Comparison of ENCODE assay signal across 8 cellular contexts in genomic region chr4:26325191-26325590, GRCh38. TPM values are rescaled to one million over a fixed set of nuclear protein-coding genes. Genes with fewer than 3 reads are reported as not detected.
DNase-seq lines count a peak whose midpoint lies in the region; ATAC-seq and TF ChIP-seq lines count a peak whose summit lies in the region.

No MANE protein-coding gene starts in this region.

- CTCF ChIA-PET in activated CD8-positive, alpha-beta memory T cell treated with anti-CD3 and anti-CD28 coated beads, Interleukin-2, amount 10 ng/mL, durations not matched to agents 7 days and 5 days (lab: Charles Lee): interaction anchor here (0.6 to 13.6 kb wide), 25 partner anchors 15 to 561 kb away, joined by 3 to 259 read pairs (median 4); no protein-coding TSS in a partner anchor
- CTCF ChIA-PET in IMR-90 (lab: Yijun Ruan, JAX): interaction anchor here (0.6 to 1.1 kb wide), 5 partner anchors 43 to 296 kb away, joined by 3 to 9 read pairs (median 5); no protein-coding TSS in a partner anchor
- CTCF ChIA-PET in WTC11 (lab: Charles Lee): interaction anchor here (0.5 to 1.9 kb wide), 28 partner anchors 11 to 608 kb away, joined by 3 to 12 read pairs (median 4); partner anchors contain the start of gene STIM2

- H4K91ac ChIP-seq in IMR-90 (ENCODE audit: insufficient read depth, low read depth, low read length): 0 out of 2 replicates have a peak overlapping the region, but pooled peaks have one; percentile 21

- no peaks in the 10 kb centered on the region for H3K9me3 ChIP-seq in IMR-90 (ENCODE audit: control insufficient read depth, insufficient read depth, low read length)

- no peaks in the 10 kb centered on the region for H3K27me3 ChIP-seq in IMR-90 (ENCODE audit: control insufficient read depth, insufficient read depth, low read length)

- in situ Hi-C loops in IMR-90 (cut with MboI; ENCODE audit: low sequenced_read_pairs): loop anchor here (10.0 to 25.0 kb wide), 5 partner anchors 150 to 687 kb away; partner anchors contain the start of gene STIM2

- H3K27ac Mint-ChIP-seq in activated CD8-positive, alpha-beta memory T cell treated with anti-CD3 and anti-CD28 coated beads, Interleukin-2, amount 10 ng/mL, durations not matched to agents 7 days and 5 days: peak overlapping the region; percentile 53
- peak overlapping the region; percentile 70 for H3K27ac Mint-ChIP-seq in WTC11

- H3K4ac ChIP-seq in IMR-90 (ENCODE audit: low read depth, low read length): peak overlapping the region; percentile 54; the same call in 1 of the 2 replicates

- intact Hi-C loops in IMR-90 (cut with micrococcal nuclease): loop anchor here (1.0 to 10.0 kb wide), 3 partner anchors 258 to 540 kb away; partner anchors contain the start of gene STIM2

- H2BK120ac ChIP-seq in IMR-90 (ENCODE audit: low read depth, low read length): peak overlapping the region; percentile 55; the same call in 1 of the 2 replicates

- H4K8ac ChIP-seq in IMR-90 (ENCODE audit: low read depth in 2 of 2, low read length in 2 of 2): no peak overlapping the region

- H3K9me3 Mint-ChIP-seq in activated CD8-positive, alpha-beta memory T cell treated with anti-CD3 and anti-CD28 coated beads, Interleukin-2, amount 10 ng/mL, durations not matched to agents 7 days and 5 days (ENCODE audit: low read depth): no peaks in the 10 kb centered on the region
- no peaks in the 10 kb centered on the region for H3K9me3 Mint-ChIP-seq in WTC11

- 78% methylated on average over 1 of the region's 3 CpGs; no CpG with 5 or more reads in 1 of the 2 experiments for WGBS in IMR-90 (ENCODE audit: extremely low coverage in 2 of 2, insufficient read length in 1 of 2), 2 experiments

- dilution Hi-C loops in IMR-90 (cut with HindIII; ENCODE audit: low sequenced_read_pairs, unreplicated experiment): no loop called here

- DNase-seq in activated CD8-positive, alpha-beta memory T cell treated with anti-CD3 and anti-CD28 coated beads, Interleukin-2, amount 10 ng/mL, durations not matched to agents 7 days and 5 days: peak; percentile 53
- DNase-seq in activated CD8-positive, alpha-beta memory T cell treated with anti-CD3 and anti-CD28 coated beads, Interleukin-2, amount 50 U/mL, for 48 hours: no peak
- peak; percentile 67 for DNase-seq in IMR-90
- DNase-seq in WTC11 (ENCODE audit: low spot score): no peak
- peak; percentile 37 to 46 for DNase-seq in lung microvascular endothelial cell (ENCODE audit: low read depth in 2 of 2)
- no peak for DNase-seq in retina
- no peak for DNase-seq in NCI-H1105 (lab: John Stamatoyannopoulos, UW)

- H3K27me3 Mint-ChIP-seq in activated CD8-positive, alpha-beta memory T cell treated with anti-CD3 and anti-CD28 coated beads, Interleukin-2, amount 10 ng/mL, durations not matched to agents 7 days and 5 days: no peaks in the 10 kb centered on the region
- no peaks in the 10 kb centered on the region for H3K27me3 Mint-ChIP-seq in WTC11 (ENCODE audit: low read depth)

- H3K4me1 Mint-ChIP-seq in activated CD8-positive, alpha-beta memory T cell treated with anti-CD3 and anti-CD28 coated beads, Interleukin-2, amount 10 ng/mL, durations not matched to agents 7 days and 5 days: peaks cover 48% of the 10 kb centered on the region
- peaks cover 48% of the 10 kb centered on the region for H3K4me1 Mint-ChIP-seq in WTC11

- TF ChIP-seq CTCF in IMR-90 (conservative IDR thresholded peaks at IDR 0.05; ENCODE audit: low read depth, low read length): peak; percentile 61
- no peak for TF ChIP-seq CTCF in WTC11 (IDR thresholded peaks at IDR 0.05)

- TF ChIP-seq RAD21 in IMR-90 (IDR thresholded peaks at IDR 0.05; ENCODE audit: low read length): peak; percentile 65

- H2BK5ac ChIP-seq in IMR-90 (ENCODE audit: low read depth, low read length, poor library complexity, severe bottlenecking): peak overlapping the region; percentile 38

- H2BK15ac ChIP-seq in IMR-90 (ENCODE audit: low read depth, low read length): no peak overlapping the region

- H2AFZ ChIP-seq in IMR-90 (replicated peaks; ENCODE audit: low read length, poor library complexity): no peak overlapping the region

- peaks cover 8% of the 10 kb centered on the region for H3K36me3 Mint-ChIP-seq in activated CD8-positive, alpha-beta memory T cell treated with anti-CD3 and anti-CD28 coated beads, Interleukin-2, amount 10 ng/mL, durations not matched to agents 7 days and 5 days
- H3K36me3 Mint-ChIP-seq in WTC11: peaks cover 3% of the 10 kb centered on the region; the same call in 1 of the 2 replicates

- H2AK5ac ChIP-seq in IMR-90 (ENCODE audit: low read depth, low read length): 0 out of 2 replicates have a peak overlapping the region, but pooled peaks have one; percentile 63

- peak; percentile 32 for ATAC-seq in activated CD8-positive, alpha-beta memory T cell treated with anti-CD3 and anti-CD28 coated beads, Interleukin-2, amount 10 ng/mL, durations not matched to agents 7 days and 5 days
- ATAC-seq in IMR-90 (ENCODE audit: low read depth) (no peak), WTC11 (peak; percentile 9; the same call in 1 of the 2 replicates), GM19463 (IDR thresholded peaks at IDR 0.05; ENCODE audit: unreplicated experiment) (no peak)

- no peak for TF ChIP-seq POLR2A in IMR-90 (IDR thresholded peaks at IDR 0.05; ENCODE audit: low read depth, low read length)

- H3K4me3 ChIP-seq in IMR-90 (ENCODE audit: insufficient read depth, low read depth, low read length): no peak overlapping the region

- peak overlapping the region; percentile 70 for H2BK20ac ChIP-seq in IMR-90 (ENCODE audit: low read depth, low read length)

- H3K56ac ChIP-seq in IMR-90 (ENCODE audit: extremely low read depth, insufficient read depth, low read length): no peak overlapping the region

- H3K9ac ChIP-seq in IMR-90 (ENCODE audit: low read depth, low read length): no peak overlapping the region; the same call in 1 of the 2 replicates

- no peak overlapping the region for H4K5ac ChIP-seq in IMR-90 (ENCODE audit: low read depth, low read length)

- peak overlapping the region; percentile 14; the same call in 1 of the 2 replicates for H3K23ac ChIP-seq in IMR-90 (ENCODE audit: low read depth, low read length)

- H3K4me3 Mint-ChIP-seq in activated CD8-positive, alpha-beta memory T cell treated with anti-CD3 and anti-CD28 coated beads, Interleukin-2, amount 10 ng/mL, durations not matched to agents 7 days and 5 days: peak overlapping the region; percentile 20
- H3K4me3 Mint-ChIP-seq in WTC11: peak overlapping the region; percentile 50

- H3K4me2 ChIP-seq in IMR-90 (ENCODE audit: low read depth, low read length): peak overlapping the region; percentile 54; the same call in 1 of the 2 replicates

- H3K36me3 ChIP-seq in IMR-90 (ENCODE audit: control insufficient read depth, insufficient read depth, low read length): no peaks in the 10 kb centered on the region

- H3K27ac ChIP-seq in IMR-90 (ENCODE audit: insufficient read depth, low read length): no peak overlapping the region

- peaks cover 67% of the 10 kb centered on the region for H4K20me1 ChIP-seq in IMR-90 (ENCODE audit: insufficient read depth, low read length)

- H3K14ac ChIP-seq in IMR-90 (replicated peaks; ENCODE audit: low read depth, low read length): peak overlapping the region; percentile 76

- H3K18ac ChIP-seq in IMR-90 (ENCODE audit: low read depth, low read length): no peak overlapping the region; the same call in 1 of the 2 replicates

- H2AK9ac ChIP-seq in IMR-90 (replicated peaks; ENCODE audit: low read depth, low read length, poor library complexity): no peak overlapping the region

- POLR2A ChIA-PET in IMR-90 (lab: Charles Lee; ENCODE audit: unreplicated experiment) (interaction anchor here (0.6 to 1.4 kb wide), 2 partner anchors 242 to 502 kb away, joined by 3 read pairs; no protein-coding TSS in a partner anchor), WTC11 (lab: Charles Lee) (no interaction called here)

- no TSS peak for BruUV-seq in IMR-90 (replicated peaks; lab: Mats Ljungman, UMichigan)

- H3K4me1 ChIP-seq in IMR-90 (ENCODE audit: control insufficient read depth, insufficient read depth, low read length): peaks cover 9% of the 10 kb centered on the region

- peaks cover 6% of the 10 kb centered on the region for H3K9me1 ChIP-seq in IMR-90 (ENCODE audit: insufficient read depth, low read length)

- H3K79me1 ChIP-seq in IMR-90 (ENCODE audit: low read depth in 1 of 2, low read length in 2 of 2): peaks cover 3 to 54% of the 10 kb centered on the region in 2 experiments; a peak in 2 of 4 replicates

TF ChIP-seq in IMR-90, 13 proteins besides CTCF, POLR2A, EP300 and RAD21:
- TF ChIP-seq SMC3 (IDR thresholded peaks at IDR 0.05; ENCODE audit: low read depth, low read length) (peak; percentile 64), NFE2L2 (IDR thresholded peaks at IDR 0.05; ENCODE audit: low read depth, low read length) (no peak)

TF ChIP-seq in WTC11, 78 proteins besides CTCF, POLR2A, EP300 and RAD21 (continues in another document):
- no peak for TF ChIP-seq KAT7 (CRISPR knock-in tag; IDR thresholded peaks at IDR 0.05; ENCODE audit: borderline replicate concordance)
- no peak for TF ChIP-seq ZNF512 (CRISPR knock-in tag; IDR thresholded peaks at IDR 0.05; ENCODE audit: borderline replicate concordance)

RNA-seq across cellular contexts. Expression of gene RBPJ, which starts 4.4 kb away (rescaled TPM):
- total RNA-seq in activated CD8-positive, alpha-beta memory T cell treated with anti-CD3 and anti-CD28 coated beads, Interleukin-2, amount 10 ng/mL, durations not matched to agents 7 days and 5 days: 100 to 1,000 TPM in 1 of 2 experiments, 10 to 100 TPM in 1; 73.3 to 163 TPM
- total RNA-seq in IMR-90 (2012; rRNA removed) (148 and 172 TPM in 2 replicates), WTC11 (2021) (163 to 167 TPM (median 163 TPM) in 3 replicates), lung microvascular endothelial cell (41.4 and 42.3 TPM in 2 replicates)
- polyA plus RNA-seq in IMR-90 (2012; rRNA removed): 49.3 and 50.3 TPM in 2 replicates
- 12.3 and 12.6 TPM in 2 replicates for polyA plus RNA-seq in IMR-90 (2012; cell fraction: cytosol; rRNA removed)
- polyA plus RNA-seq in IMR-90 (2012; cell fraction: nucleus; rRNA removed; ENCODE audit: low replicate concordance): 34.5 and 215 TPM in 2 replicates

Comparison
In these comparisons a context has a peak if more than half of its experiments do, and no peak if none do; other contexts are left out.
1. DNase-seq: peak in activated CD8-positive, alpha-beta memory T cell treated with anti-CD3 and anti-CD28 coated beads, Interleukin-2, amount 10 ng/mL, durations not matched to agents 7 days and 5 days (single experiment), IMR-90 (single experiment) and lung microvascular endothelial cell (2 of 2); none in activated CD8-positive, alpha-beta memory T cell treated with anti-CD3 and anti-CD28 coated beads, Interleukin-2, amount 50 U/mL, for 48 hours (single experiment), WTC11 (single experiment), retina (single experiment) and NCI-H1105 (single experiment).
2. ATAC-seq: peak in activated CD8-positive, alpha-beta memory T cell treated with anti-CD3 and anti-CD28 coated beads, Interleukin-2, amount 10 ng/mL, durations not matched to agents 7 days and 5 days (single experiment) and WTC11 (single experiment); none in IMR-90 (single experiment) and GM19463 (single experiment).